ENCODE assay signal across 11 cellular contexts in genomic region chr5:8843766-8844165, GRCh38.
DNase-seq lines count a peak whose midpoint lies in the region; ATAC-seq and TF ChIP-seq lines count a peak whose summit lies in the region.
"Had no signal": no experiment of that assay in that cellular context is flagged by ENCODE, and none has a peak within 500 bp of the region (broad histone marks: within the 10 kb centered on the region; RNA-seq: fewer than 3 reads in every experiment).

No MANE protein-coding gene starts in this region.

- peak overlapping the region; percentile 17 for H3K18ac ChIP-seq in neuronal stem cell (ENCODE audit: low read length)

- DNase-seq in DMS79 (lab: John Stamatoyannopoulos, UW) (peak; percentile 97), NCI-H748 (lab: John Stamatoyannopoulos, UW; ENCODE audit: unreplicated experiment) (peak; percentile 94), fibroblast of mammary gland (ENCODE audit: low read depth) (peak; percentile 91), neuronal stem cell (ENCODE audit: low spot score) (no peak), DMS114 treated with DMSO at 0.1 percent for 48 hours (lab: John Stamatoyannopoulos, UW; ENCODE audit: unreplicated experiment) (no peak)
- DNase-seq in stimulated activated CD4-positive, alpha-beta T cell treated with anti-CD3 and anti-CD28 coated beads, Interleukin-4, amount 100 ng/mL, for 4 hours: no peak
- DNase-seq in activated CD4-positive, alpha-beta T cell treated with anti-CD3 and anti-CD28 coated beads, Interleukin-2, amount 50 U/mL, for 48 hours: no peak
- DNase-seq: NCI-H1092, T-helper 17 cell had no signal

- no CpG with 5 or more reads among the region's 7 CpGs for WGBS in neuronal stem cell (ENCODE audit: extremely low coverage in 2 of 2, insufficient read length in 2 of 2, insufficient replicate concordance in 1 of 2), 2 donors

- no peak overlapping the region for H2BK15ac ChIP-seq in neuronal stem cell (ENCODE audit: low read length)

- H2AFZ ChIP-seq in neuronal stem cell (ENCODE audit: low read length): peak overlapping the region; percentile 67

- no peak for ATAC-seq in GM21447 (IDR thresholded peaks at IDR 0.05; ENCODE audit: unreplicated experiment)
- ATAC-seq: T-helper 17 cell had no signal

- peaks cover 6 to 11% of the 10 kb centered on the region in 2 donors for H3K4me1 ChIP-seq in neuronal stem cell (ENCODE audit: control insufficient read depth in 2 of 2, insufficient read depth in 1 of 2, low read depth in 1 of 2, low read length in 2 of 2)
- H3K4me1 ChIP-seq: prostate gland had no signal

- peak overlapping the region; percentile 15 for H3K9ac ChIP-seq in neuronal stem cell (ENCODE audit: low read depth, low read length, poor library complexity)

- H3K36me3 ChIP-seq in neuronal stem cell (replicated peaks in 1 of 2; ENCODE audit: control insufficient read depth in 2 of 2, insufficient read depth in 2 of 2, low read length in 2 of 2): no peaks in the 10 kb centered on the region
- H3K36me3 ChIP-seq: prostate gland had no signal

- H4K91ac ChIP-seq in neuronal stem cell (ENCODE audit: low read depth, low read length, poor library complexity): no peak overlapping the region

- no peak overlapping the region for H2AK5ac ChIP-seq in neuronal stem cell (ENCODE audit: low read depth, low read length)

- no peak overlapping the region for H3K27ac ChIP-seq in neuronal stem cell (replicated peaks; ENCODE audit: low read length)

- no peak overlapping the region for H3K23ac ChIP-seq in neuronal stem cell (ENCODE audit: low read depth, low read length, poor library complexity)

- no peak overlapping the region for H3K4me2 ChIP-seq in neuronal stem cell (ENCODE audit: insufficient read depth, low read length, poor library complexity, severe bottlenecking)

- TF ChIP-seq CTCF in fibroblast of mammary gland (conservative IDR thresholded peaks at IDR 0.05; ENCODE audit: control insufficient read depth, insufficient read depth, low read depth, low read length): no peak

- H3K9me3 ChIP-seq in neuronal stem cell (replicated peaks in 1 of 2; ENCODE audit: control insufficient read depth in 2 of 2, insufficient read depth in 1 of 2, low read depth in 1 of 2, low read length in 2 of 2): no peaks in the 10 kb centered on the region
- H3K9me3 ChIP-seq: prostate gland had no signal

- H2BK12ac ChIP-seq in neuronal stem cell (ENCODE audit: low read length): peak overlapping the region; percentile 30

- no peaks in the 10 kb centered on the region for H3K79me1 ChIP-seq in neuronal stem cell (ENCODE audit: low read depth, low read length)

- no peak overlapping the region for H2BK5ac ChIP-seq in neuronal stem cell (ENCODE audit: low read length)

- H3K4me3 ChIP-seq in fibroblast of mammary gland (ENCODE audit: control insufficient read depth, low read depth, low read length) (no peak overlapping the region), neuronal stem cell (ENCODE audit: low read length in 2 of 2) (no peak overlapping the region)
- H3K4me3 ChIP-seq: prostate gland had no signal

- H3K14ac ChIP-seq in neuronal stem cell (ENCODE audit: low read length): no peak overlapping the region

- H3K27me3 ChIP-seq in neuronal stem cell (ENCODE audit: control insufficient read depth in 3 of 3, insufficient read depth in 3 of 3, low read depth in 1 of 3, low read length in 3 of 3): no peaks in the 10 kb centered on the region

- H4K8ac ChIP-seq in neuronal stem cell (ENCODE audit: low read depth, low read length): no peak overlapping the region

- H3K4ac ChIP-seq in neuronal stem cell (ENCODE audit: low read length): no peak overlapping the region

- no peak overlapping the region for H2BK120ac ChIP-seq in neuronal stem cell (ENCODE audit: low read depth, low read length)

Comparison
In these comparisons a context has a peak if more than half of its experiments do, and no peak if none do; other contexts are left out.
1. DNase-seq: peak in DMS79 (single experiment), NCI-H748 (single experiment) and fibroblast of mammary gland (single experiment); none in neuronal stem cell (single experiment), stimulated activated CD4-positive, alpha-beta T cell treated with anti-CD3 and anti-CD28 coated beads, Interleukin-4, amount 100 ng/mL, for 4 hours (0 of 2), activated CD4-positive, alpha-beta T cell treated with anti-CD3 and anti-CD28 coated beads, Interleukin-2, amount 50 U/mL, for 48 hours (0 of 2) and DMS114 treated with DMSO at 0.1 percent for 48 hours (single experiment).